ENCODE assay signal across 26 cellular contexts in the genomic region with DNA sequence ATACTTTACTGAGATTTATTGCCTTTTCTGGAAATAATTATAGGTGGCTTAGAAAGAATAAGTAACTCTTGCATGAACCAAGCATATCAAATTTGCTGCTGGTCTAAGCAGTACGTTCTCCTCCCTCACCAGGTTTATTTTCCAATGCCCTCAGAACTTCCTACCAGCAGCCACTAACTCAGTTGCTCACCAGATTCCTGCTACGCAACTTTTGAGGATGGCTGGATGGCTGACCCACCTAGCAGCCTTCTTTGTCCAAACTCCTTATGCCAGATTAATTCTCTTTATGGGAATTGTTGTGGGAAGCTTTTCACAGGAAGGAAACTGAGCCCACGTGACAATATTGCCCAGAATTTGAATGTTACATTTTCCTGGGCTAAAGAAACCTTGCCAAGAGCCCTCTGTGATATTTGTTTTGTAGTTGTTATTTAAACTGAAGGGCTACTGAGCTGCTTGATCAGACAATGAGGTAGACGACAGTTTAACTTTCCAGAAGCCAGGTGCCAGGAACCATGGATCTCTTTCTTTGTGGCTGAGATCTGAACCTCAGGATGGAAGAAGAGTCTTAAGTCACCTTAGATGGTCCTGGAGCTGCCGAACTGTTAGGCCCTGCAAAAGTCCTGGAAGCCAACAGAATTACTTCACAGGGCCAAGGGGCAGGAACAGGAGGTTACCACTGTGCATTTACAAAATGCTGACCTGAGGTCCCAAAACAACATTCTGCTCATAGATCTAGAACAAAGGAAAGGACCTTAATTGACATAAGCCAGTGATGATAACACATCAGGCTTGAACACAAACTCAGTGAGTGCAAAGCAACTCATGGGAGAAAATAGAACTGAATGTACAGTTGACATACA.
DNase-seq lines count a peak whose midpoint lies in the region; ATAC-seq and TF ChIP-seq lines count a peak whose summit lies in the region.
"Had no signal": no experiment of that assay in that cellular context is flagged by ENCODE, and none has a peak within 500 bp of the region (broad histone marks: within the 10 kb centered on the region; RNA-seq: fewer than 3 reads in every experiment).

No MANE protein-coding gene starts in this region.

- CTCF ChIA-PET in RWPE1 (lab: Yijun Ruan, JAX): no interaction called here

- H3K4me3 Mint-ChIP-seq in stimulated activated naive B cell treated with anti-CD40 and anti-IgM and Interleukin-4, amounts not matched to agents 10 μg/mL and 1 μg/mL and 100 μg/mL, for 72 hours: no peak overlapping the region
- H3K4me3 Mint-ChIP-seq: activated CD4-positive, alpha-beta memory T cell treated with anti-CD3 and anti-CD28 coated beads, Interleukin-2, amount 10 ng/mL, durations not matched to agents 7 days and 5 days; naive thymus-derived CD8-positive, alpha-beta T cell had no signal

- intact Hi-C loops in posterior cingulate gyrus (cut with DNase I): no loop called here

- H3K27ac ChIP-seq in SK-N-MC: peak overlapping the region; percentile 65
- H3K27ac ChIP-seq in RWPE1: no peak overlapping the region
- H3K27ac ChIP-seq: adrenal gland, breast epithelium, stomach, transverse colon had no signal

- peaks cover 24% of the 10 kb centered on the region in 2 donors for H3K27me3 Mint-ChIP-seq in stimulated activated naive B cell treated with anti-CD40 and anti-IgM and Interleukin-4, amounts not matched to agents 10 μg/mL and 1 μg/mL and 100 μg/mL, for 72 hours
- H3K27me3 Mint-ChIP-seq: naive thymus-derived CD8-positive, alpha-beta T cell had no signal

- no peak overlapping the region for H3K4me3 ChIP-seq in SK-N-MC
- H3K4me3 ChIP-seq: adrenal gland, breast epithelium, stomach, transverse colon had no signal

- TF ChIP-seq CTCF in RWPE1 (conservative IDR thresholded peaks at IDR 0.05; ENCODE audit: low read depth): no peak

- DNase-seq in NCI-H510A treated with DMSO at 0.1 percent for 48 hours (lab: John Stamatoyannopoulos, UW): peak; percentile 75
- DNase-seq in NCI-H510A (lab: John Stamatoyannopoulos, UW): no peak
- DNase-seq in SK-N-MC (ENCODE audit: low read depth, low spot score): no peak
- no peak for DNase-seq in stimulated activated naive B cell treated with anti-CD40 and anti-IgM and Interleukin-4, amounts not matched to agents 10 μg/mL and 1 μg/mL and 100 μg/mL, for 72 hours
- no peak for DNase-seq in activated naive CD4-positive, alpha-beta T cell treated with anti-CD3 and anti-CD28 coated beads, Interleukin-2, amount 50 U/mL, for 16 hours
- no peak for DNase-seq in posterior cingulate gyrus
- DNase-seq in RWPE1 (ENCODE audit: low spot score): no peak
- DNase-seq: activated CD4-positive, alpha-beta memory T cell treated with anti-CD3 and anti-CD28 coated beads, Interleukin-2, amount 10 ng/mL, durations not matched to agents 7 days and 5 days; activated CD4-positive, CD25-positive, alpha-beta regulatory T cell; activated effector memory CD4-positive, alpha-beta T cell treated with anti-CD3 and anti-CD28 coated beads, Interleukin-2, amount 50 U/mL, for 16 hours; adrenal gland; COR-L47; DND-41; Kasumi-1; left cardiac atrium; naive thymus-derived CD8-positive, alpha-beta T cell; NCI-H1048; NCI-H1930; NCI-H524 treated with DMSO at 0.1 percent for 48 hours; right cardiac atrium; stomach; SW 1271; transverse colon had no signal

- no peak overlapping the region for H3K9ac ChIP-seq in SK-N-MC (ENCODE audit: insufficient read length)

- peak; percentile 32 for ATAC-seq in HG03103 (IDR thresholded peaks at IDR 0.05; ENCODE audit: low read depth, unreplicated experiment)
- no peak for ATAC-seq in stimulated activated naive B cell treated with anti-CD40 and anti-IgM and Interleukin-4, amounts not matched to agents 10 μg/mL and 1 μg/mL and 100 μg/mL, for 72 hours (replicated peaks)
- ATAC-seq: left cardiac atrium; naive thymus-derived CD8-positive, alpha-beta T cell; right cardiac atrium; Right ventricle myocardium inferior had no signal

- H3K4me1 Mint-ChIP-seq in stimulated activated naive B cell treated with anti-CD40 and anti-IgM and Interleukin-4, amounts not matched to agents 10 μg/mL and 1 μg/mL and 100 μg/mL, for 72 hours: peaks cover 2 to 7% of the 10 kb centered on the region in 2 donors
- H3K4me1 Mint-ChIP-seq: activated CD4-positive, alpha-beta memory T cell treated with anti-CD3 and anti-CD28 coated beads, Interleukin-2, amount 10 ng/mL, durations not matched to agents 7 days and 5 days had no signal

- H3K36me3 Mint-ChIP-seq in stimulated activated naive B cell treated with anti-CD40 and anti-IgM and Interleukin-4, amounts not matched to agents 10 μg/mL and 1 μg/mL and 100 μg/mL, for 72 hours: no peaks in the 10 kb centered on the region

- H3K9me3 Mint-ChIP-seq in stimulated activated naive B cell treated with anti-CD40 and anti-IgM and Interleukin-4, amounts not matched to agents 10 μg/mL and 1 μg/mL and 100 μg/mL, for 72 hours: peaks cover under 1 to 4% of the 10 kb centered on the region in 2 donors
- H3K9me3 Mint-ChIP-seq: activated CD4-positive, alpha-beta memory T cell treated with anti-CD3 and anti-CD28 coated beads, Interleukin-2, amount 10 ng/mL, durations not matched to agents 7 days and 5 days had no signal

- no peaks in the 10 kb centered on the region for H3K9me3 ChIP-seq in SK-N-MC (ENCODE audit: low read depth, low read length)
- H3K9me3 ChIP-seq: adrenal gland, breast epithelium, stomach, transverse colon had no signal

- no peaks in the 10 kb centered on the region for H3K36me3 ChIP-seq in SK-N-MC (ENCODE audit: insufficient read depth, low read length)
- H3K36me3 ChIP-seq: adrenal gland, breast epithelium, stomach, transverse colon had no signal

- peak overlapping the region; percentile 26 for H3K27ac Mint-ChIP-seq in stimulated activated naive B cell treated with anti-CD40 and anti-IgM and Interleukin-4, amounts not matched to agents 10 μg/mL and 1 μg/mL and 100 μg/mL, for 72 hours
- H3K27ac Mint-ChIP-seq: activated CD4-positive, alpha-beta memory T cell treated with anti-CD3 and anti-CD28 coated beads, Interleukin-2, amount 10 ng/mL, durations not matched to agents 7 days and 5 days had no signal

- POLR2A ChIA-PET in RWPE1 (lab: Yijun Ruan, JAX; ENCODE audit: low non-redundant PET): no interaction called here
